In the genomic region with DNA sequence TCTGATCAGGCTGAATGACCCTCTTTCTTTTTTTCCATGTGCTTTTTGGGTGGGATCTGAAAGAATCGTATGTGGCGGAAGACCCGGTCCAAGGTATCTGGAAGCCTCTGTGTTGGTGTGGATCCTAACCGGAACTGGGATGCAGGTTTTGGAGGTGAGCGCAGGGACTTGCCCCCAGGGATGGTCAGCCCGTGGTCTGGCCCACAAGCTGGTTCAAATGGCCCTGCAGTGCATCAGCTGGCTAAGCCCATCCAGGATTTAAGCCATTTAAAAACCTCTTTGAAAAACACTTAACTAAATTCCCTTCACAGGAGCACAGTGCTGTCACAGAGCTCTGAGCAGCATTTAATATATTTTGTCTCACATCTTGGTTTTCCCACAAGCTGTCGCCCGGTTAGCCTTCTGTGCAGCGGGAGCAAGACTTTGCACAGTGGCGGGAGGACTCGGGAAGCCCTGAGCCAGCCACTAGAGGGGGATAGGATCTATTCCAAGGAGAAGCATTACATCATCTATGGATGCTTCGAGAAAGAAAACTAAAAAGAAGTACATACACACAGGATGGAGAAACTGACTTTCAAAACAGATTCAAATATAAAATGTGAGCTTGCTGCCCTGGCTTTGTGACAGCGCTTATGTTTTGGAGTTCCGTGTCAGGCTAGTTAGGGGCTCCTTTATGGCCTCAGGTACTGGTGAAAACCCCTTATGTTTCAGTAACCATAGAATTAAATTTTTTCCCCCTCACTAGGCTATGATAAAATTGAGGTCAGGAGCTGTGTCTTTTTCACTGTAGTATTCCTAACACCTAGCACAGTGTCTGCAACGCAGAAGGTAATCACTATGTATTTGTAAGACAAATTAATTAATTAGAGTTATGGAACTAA, we compare ENCODE assay signal across 2 cellular contexts.
TF ChIP-seq lines count a peak whose summit lies in the region.

No MANE protein-coding gene starts in this region.

TF ChIP-seq in K562, 482 proteins besides CTCF, POLR2A, EP300 and RAD21 (continues in another document):
- TF ChIP-seq JUN (IDR thresholded peaks at IDR 0.05; ENCODE audit: borderline replicate concordance, low read depth, low read length) (peak; percentile 88), JUN (CRISPR knock-in tag; IDR thresholded peaks at IDR 0.05; ENCODE audit: borderline replicate concordance) (no peak), TEAD4 (IDR thresholded peaks at IDR 0.05; ENCODE audit: low read length) (0 out of 2 replicates have a peak, but pooled peaks have one; percentile 9), TEAD4 (CRISPR knock-in tag; IDR thresholded peaks at IDR 0.05; ENCODE audit: borderline replicate concordance) (no peak), MCM7 (IDR thresholded peaks at IDR 0.05) (no peak), SMAD4 (CRISPR knock-in tag; conservative IDR thresholded peaks at IDR 0.05) (0 out of 2 replicates have a peak, but pooled peaks have one; percentile 17), CEBPG (CRISPR knock-in tag; IDR thresholded peaks at IDR 0.05) (peak; percentile 53; the same call in 1 of the 2 replicates), CEBPG (tag; conservative IDR thresholded peaks at IDR 0.05 in 1 of 2, IDR thresholded peaks at IDR 0.05 in 1 of 2) (peak; percentile 76 to 88), SMC3 (conservative IDR thresholded peaks at IDR 0.05; ENCODE audit: insufficient read depth, low read depth, low read length) (peak; percentile 48; the same call in 1 of the 2 replicates), NFXL1 (CRISPR knock-in tag; IDR thresholded peaks at IDR 0.05) (0 out of 2 replicates have a peak, but pooled peaks have one; percentile 32), TRIM25 (IDR thresholded peaks at IDR 0.05; ENCODE audit: borderline replicate concordance) (no peak), RB1 (IDR thresholded peaks at IDR 0.05; ENCODE audit: low read depth) (0 out of 2 replicates have a peak, but pooled peaks have one; percentile 10), TRIM28 (IDR thresholded peaks at IDR 0.05) (no peak), RUNX1 (IDR thresholded peaks at IDR 0.05; ENCODE audit: low read depth) (no peak), CTBP1 (IDR thresholded peaks at IDR 0.05; ENCODE audit: borderline replicate concordance) (peak; percentile 36; the same call in 1 of the 2 replicates), CEBPB (tag; IDR thresholded peaks at IDR 0.05) (peak; percentile 76)
- TF ChIP-seq, protein P1, sequence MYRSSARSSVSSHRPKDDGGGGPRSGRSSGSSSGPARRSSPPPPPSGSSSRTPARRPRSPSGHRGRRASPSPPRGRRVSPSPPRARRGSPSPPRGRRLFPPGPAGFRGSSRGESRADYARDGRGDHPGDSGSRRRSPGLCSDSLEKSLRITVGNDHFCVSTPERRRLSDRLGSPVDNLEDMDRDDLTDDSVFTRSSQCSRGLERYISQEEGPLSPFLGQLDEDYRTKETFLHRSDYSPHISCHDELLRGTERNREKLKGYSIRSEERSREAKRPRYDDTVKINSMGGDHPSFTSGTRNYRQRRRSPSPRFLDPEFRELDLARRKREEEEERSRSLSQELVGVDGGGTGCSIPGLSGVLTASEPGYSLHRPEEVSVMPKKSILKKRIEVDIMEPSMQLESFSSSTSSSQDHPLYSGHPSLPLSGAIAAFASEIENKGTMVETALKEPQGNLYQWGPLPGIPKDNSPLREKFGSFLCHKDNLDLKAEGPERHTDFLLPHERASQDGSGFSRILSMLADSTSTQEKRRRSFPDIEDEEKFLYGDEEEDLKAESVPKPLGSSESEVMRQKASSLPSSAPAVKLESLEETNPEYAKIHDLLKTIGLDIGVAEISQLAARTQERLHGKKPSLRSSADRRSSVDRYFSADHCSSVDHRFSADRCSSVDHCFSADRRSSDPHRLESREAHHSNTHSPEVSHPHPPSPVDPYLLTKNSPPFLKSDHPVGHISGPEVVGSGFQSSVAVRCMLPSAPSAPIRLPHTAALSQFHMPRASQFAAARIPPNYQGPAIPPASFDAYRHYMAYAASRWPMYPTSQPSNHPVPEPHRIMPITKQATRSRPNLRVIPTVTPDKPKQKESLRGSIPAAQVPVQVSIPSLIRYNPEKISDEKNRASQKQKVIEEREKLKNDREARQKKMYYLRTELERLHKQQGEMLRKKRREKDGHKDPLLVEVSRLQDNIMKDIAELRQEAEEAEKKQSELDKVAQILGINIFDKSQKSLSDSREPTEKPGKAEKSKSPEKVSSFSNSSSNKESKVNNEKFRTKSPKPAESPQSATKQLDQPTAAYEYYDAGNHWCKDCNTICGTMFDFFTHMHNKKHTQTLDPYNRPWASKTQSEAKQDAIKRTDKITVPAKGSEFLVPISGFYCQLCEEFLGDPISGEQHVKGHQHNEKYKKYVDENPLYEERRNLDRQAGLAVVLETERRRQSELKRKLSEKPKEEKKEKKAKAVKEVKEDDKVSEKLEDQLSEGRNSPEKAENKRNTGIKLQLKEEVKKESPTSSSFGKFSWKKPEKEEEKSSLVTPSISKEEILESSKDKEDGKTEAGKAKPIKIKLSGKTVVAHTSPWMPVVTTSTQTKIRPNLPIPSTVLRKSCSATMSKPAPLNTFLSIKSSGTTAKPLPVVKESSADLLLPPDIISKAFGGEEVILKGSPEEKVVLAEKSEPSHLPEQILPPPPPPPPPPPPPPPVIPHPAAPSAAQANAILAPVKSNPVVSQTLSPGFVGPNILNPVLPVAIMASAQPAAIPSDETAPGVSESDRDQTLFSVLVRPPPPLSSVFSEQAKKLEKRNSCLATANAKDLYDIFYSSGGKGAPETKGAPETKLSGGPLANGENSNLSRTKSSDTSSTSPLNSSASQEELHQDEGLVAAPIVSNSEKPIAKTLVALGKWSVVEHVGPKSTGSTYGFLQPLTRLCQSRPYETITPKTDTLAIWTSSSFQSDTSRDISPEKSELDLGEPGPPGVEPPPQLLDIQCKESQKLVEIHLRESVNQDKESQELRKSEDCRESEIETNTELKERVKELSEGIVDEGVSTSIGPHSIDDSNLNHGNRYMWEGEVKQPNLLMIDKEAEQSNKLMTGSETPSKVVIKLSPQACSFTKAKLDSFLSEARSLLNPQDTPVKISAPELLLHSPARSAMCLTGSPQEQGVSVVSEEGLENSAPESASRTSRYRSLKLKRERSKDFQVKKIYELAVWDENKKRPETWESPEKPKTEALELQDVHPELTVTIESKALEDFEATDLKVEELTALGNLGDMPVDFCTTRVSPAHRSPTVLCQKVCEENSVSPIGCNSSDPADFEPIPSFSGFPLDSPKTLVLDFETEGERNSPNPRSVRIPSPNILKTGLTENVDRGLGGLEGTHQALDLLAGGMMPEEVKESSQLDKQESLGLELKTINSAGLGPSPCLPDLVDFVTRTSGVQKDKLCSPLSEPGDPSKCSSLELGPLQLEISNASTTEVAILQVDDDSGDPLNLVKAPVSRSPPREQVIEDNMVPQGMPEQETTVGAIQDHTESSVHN (IDR thresholded peaks at IDR 0.05; ENCODE audit: borderline replicate concordance in 1 of 2, low read depth in 1 of 2): 0 out of 4 replicates have a peak, but pooled peaks of 1 of the 2 experiments have one; percentile 19

TF ChIP-seq in GM12891, 5 proteins besides CTCF, POLR2A, EP300 and RAD21:
- no peak for TF ChIP-seq PAX5 (IDR thresholded peaks at IDR 0.05; ENCODE audit: insufficient read depth, low read length, severe bottlenecking)
- TF ChIP-seq TAF1 (IDR thresholded peaks at IDR 0.05; ENCODE audit: low read depth, low read length): no peak
- no peak for TF ChIP-seq POLR2AphosphoS5 (IDR thresholded peaks at IDR 0.05; ENCODE audit: low read depth, low read length)
- TF ChIP-seq POU2F2 (IDR thresholded peaks at IDR 0.05; ENCODE audit: low read depth, low read length): no peak
- no peak for TF ChIP-seq SPI1 (IDR thresholded peaks at IDR 0.05; ENCODE audit: low read depth, low read length)
